8 cellular contexts compared by ENCODE assay signal in the genomic region with DNA sequence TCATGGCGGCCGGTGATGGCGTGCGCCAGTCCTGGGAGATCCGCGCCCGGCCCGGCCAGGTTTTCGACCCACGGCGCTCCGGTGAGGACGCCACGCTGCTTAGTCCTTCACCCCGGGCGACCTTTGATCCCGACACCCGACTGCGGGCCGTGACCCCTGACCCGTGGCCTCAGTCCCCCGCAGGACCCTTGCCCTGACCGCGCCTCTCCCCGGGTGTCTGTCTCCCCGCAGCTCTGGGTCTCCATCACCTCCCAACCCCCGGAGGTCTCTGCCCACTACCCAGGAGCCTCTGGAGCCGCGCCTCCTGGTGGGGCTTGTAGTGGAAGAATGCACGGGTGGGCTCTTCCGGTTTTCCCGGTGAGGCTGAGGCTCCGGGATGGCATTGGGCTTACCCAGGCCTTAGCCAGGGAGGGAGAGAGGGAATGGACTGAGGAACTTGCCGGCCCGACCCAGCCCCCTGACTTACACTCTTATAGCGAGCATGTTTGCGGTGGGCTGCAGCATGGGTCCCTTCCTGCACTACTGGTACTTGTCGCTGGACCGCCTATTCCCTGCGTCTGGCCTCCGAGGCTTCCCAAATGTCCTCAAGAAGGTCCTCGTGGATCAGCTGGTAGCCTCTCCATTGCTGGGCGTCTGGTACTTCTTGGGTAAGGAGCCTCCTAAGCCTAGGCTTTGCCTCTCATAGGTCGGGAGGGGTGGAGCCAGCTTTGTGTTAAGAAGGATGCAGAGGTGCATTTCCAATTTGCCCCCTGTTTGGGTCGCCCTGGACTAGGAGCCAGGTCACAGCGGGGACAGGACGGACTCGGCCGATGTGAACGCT. TPM values are rescaled to one million over a fixed set of nuclear protein-coding genes. Genes with fewer than 3 reads are reported as not detected.
DNase-seq lines count a peak whose midpoint lies in the region; ATAC-seq and TF ChIP-seq lines count a peak whose summit lies in the region.

No MANE protein-coding gene starts in this region.

- no peak for ATAC-seq in GM18907 (IDR thresholded peaks at IDR 0.05; ENCODE audit: unreplicated experiment)

- DNase-seq in activated CD4-positive, alpha-beta T cell treated with anti-CD3 and anti-CD28 coated beads, Interleukin-2, amount 10 ng/mL, durations not matched to agents 7 days and 5 days = no peak
- no peak for DNase-seq in activated CD4-positive, alpha-beta T cell treated with anti-CD3 and anti-CD28 coated beads, Interleukin-2, amount 50 U/mL, for 4 hours
- DNase-seq in SJCRH30 (peak; percentile 42 to 47), esophagus squamous epithelium (lab: John Stamatoyannopoulos, UW) (no peak), progenitor cell of endocrine pancreas (ENCODE audit: low spot score, unreplicated experiment) (no peak), cortex of kidney (lab: John Stamatoyannopoulos, UW) (no peak)
- DNase-seq in stimulated activated CD4-positive, alpha-beta T cell treated with anti-CD3 and anti-CD28 coated beads, Interleukin-4, amount 100 ng/mL, for 4 hours = no peak

- H3K9me3 Mint-ChIP-seq in activated CD4-positive, alpha-beta T cell treated with anti-CD3 and anti-CD28 coated beads, Interleukin-2, amount 10 ng/mL, durations not matched to agents 7 days and 5 days = no peaks in the 10 kb centered on the region
- H3K9me3 Mint-ChIP-seq in progenitor cell of endocrine pancreas (ENCODE audit: low read depth) = no peaks in the 10 kb centered on the region

- peaks cover 1% of the 10 kb centered on the region for H3K36me3 Mint-ChIP-seq in activated CD4-positive, alpha-beta T cell treated with anti-CD3 and anti-CD28 coated beads, Interleukin-2, amount 10 ng/mL, durations not matched to agents 7 days and 5 days (ENCODE audit: low read depth)
- peaks cover under 1% of the 10 kb centered on the region for H3K36me3 Mint-ChIP-seq in progenitor cell of endocrine pancreas (ENCODE audit: insufficient read depth)

- no peaks in the 10 kb centered on the region for H3K27me3 Mint-ChIP-seq in activated CD4-positive, alpha-beta T cell treated with anti-CD3 and anti-CD28 coated beads, Interleukin-2, amount 10 ng/mL, durations not matched to agents 7 days and 5 days
- no peaks in the 10 kb centered on the region for H3K27me3 Mint-ChIP-seq in progenitor cell of endocrine pancreas

- H3K36me3 ChIP-seq in SJCRH30 (no peaks in the 10 kb centered on the region), esophagus squamous epithelium (peaks cover 0 to 27% (median 3%) of the 10 kb centered on the region in 3 donors)

- H3K4me1 Mint-ChIP-seq in activated CD4-positive, alpha-beta T cell treated with anti-CD3 and anti-CD28 coated beads, Interleukin-2, amount 10 ng/mL, durations not matched to agents 7 days and 5 days = peaks cover 25% of the 10 kb centered on the region
- peaks cover 8% of the 10 kb centered on the region for H3K4me1 Mint-ChIP-seq in progenitor cell of endocrine pancreas (ENCODE audit: low read depth)

- TF ChIP-seq CTCF in esophagus squamous epithelium (IDR thresholded peaks at IDR 0.05) (no peak), progenitor cell of endocrine pancreas (IDR thresholded peaks at IDR 0.05; ENCODE audit: unreplicated experiment) (no peak)

- no peaks in the 10 kb centered on the region for H3K4me1 ChIP-seq in SJCRH30
- H3K4me1 ChIP-seq in esophagus squamous epithelium = peaks cover 24 to 34% (median 24%) of the 10 kb centered on the region in 3 donors

- H3K4me3 Mint-ChIP-seq in activated CD4-positive, alpha-beta T cell treated with anti-CD3 and anti-CD28 coated beads, Interleukin-2, amount 10 ng/mL, durations not matched to agents 7 days and 5 days = peak overlapping the region; percentile 79
- H3K4me3 Mint-ChIP-seq in progenitor cell of endocrine pancreas (ENCODE audit: low read depth) = peak overlapping the region; percentile 84

- H3K27ac ChIP-seq in SJCRH30 = peak overlapping the region; percentile 29; the same call in 1 of the 2 replicates
- peak overlapping the region; percentile 75 to 98 (median 91) for H3K27ac ChIP-seq in esophagus squamous epithelium

- CTCF ChIA-PET in activated CD4-positive, alpha-beta T cell treated with anti-CD3 and anti-CD28 coated beads, Interleukin-2, amount 10 ng/mL, durations not matched to agents 7 days and 5 days (lab: Charles Lee) = interaction anchor here (0.6 to 1.9 kb wide), 3 partner anchors 19 to 58 kb away, joined by 3 to 5 read pairs (median 4); no protein-coding TSS in a partner anchor

- H3K9me3 ChIP-seq in SJCRH30 (replicated peaks) (no peaks in the 10 kb centered on the region), esophagus squamous epithelium (no peaks in the 10 kb centered on the region)

- intact Hi-C loops in esophagus squamous epithelium (cut with DNase I) = no loop called here

- peak overlapping the region; percentile 93 for H3K27ac Mint-ChIP-seq in activated CD4-positive, alpha-beta T cell treated with anti-CD3 and anti-CD28 coated beads, Interleukin-2, amount 10 ng/mL, durations not matched to agents 7 days and 5 days
- peak overlapping the region; percentile 80 for H3K27ac Mint-ChIP-seq in progenitor cell of endocrine pancreas

- POLR2A ChIA-PET in activated CD4-positive, alpha-beta T cell treated with anti-CD3 and anti-CD28 coated beads, Interleukin-2, amount 10 ng/mL, durations not matched to agents 7 days and 5 days (lab: Charles Lee) = interaction anchor here (0.5 to 1.0 kb wide), 3 partner anchors 26 to 238 kb away, joined by 3 to 4 read pairs (median 3); a partner anchor contains a TSS

- TF ChIP-seq POLR2A in esophagus squamous epithelium (IDR thresholded peaks at IDR 0.05) = no peak

- WGBS in esophagus squamous epithelium, 2 donors = 47 to 49% methylated on average over 5 to 6 of the region's 50 CpGs

- H3K4me3 ChIP-seq in SJCRH30 (peak overlapping the region; percentile 80), esophagus squamous epithelium (peak overlapping the region; percentile 48 to 89 (median 77))

- no peaks in the 10 kb centered on the region for H3K27me3 ChIP-seq in SJCRH30
- H3K27me3 ChIP-seq in esophagus squamous epithelium = no peaks in the 10 kb centered on the region

RNA-seq across cellular contexts. Expression of a gene that starts 0.6 kb away (rescaled TPM):
- total RNA-seq in activated CD4-positive, alpha-beta T cell treated with anti-CD3 and anti-CD28 coated beads, Interleukin-2, amount 10 ng/mL, durations not matched to agents 7 days and 5 days = 1 to 10 TPM; 6.1 to 6.5 TPM
- total RNA-seq in SJCRH30 (2014; rRNA removed; shearing (Covaris generic)) = 31.3 and 31.7 TPM in 2 replicates
- 10 to 100 TPM; 10.6 to 23.5 (median 14.0) TPM for total RNA-seq in esophagus squamous epithelium
- 10.6 and 11.5 TPM in 2 replicates for total RNA-seq in progenitor cell of endocrine pancreas

RNA-seq across cellular contexts. Expression of a gene that starts 10.2 kb away (rescaled TPM):
- total RNA-seq in activated CD4-positive, alpha-beta T cell treated with anti-CD3 and anti-CD28 coated beads, Interleukin-2, amount 10 ng/mL, durations not matched to agents 7 days and 5 days = 1 to 10 TPM; 4.0 to 5.2 TPM
- total RNA-seq in SJCRH30 (2014; rRNA removed; shearing (Covaris generic)) = 2.3 and 2.7 TPM in 2 replicates
- total RNA-seq in esophagus squamous epithelium (under 1 TPM in 3 of 4 donors, not detected in 1; 0.30 to 0.76 (median 0.44) TPM), progenitor cell of endocrine pancreas (3.3 and 5.1 TPM in 2 replicates)

RNA-seq across cellular contexts. Expression of a gene that starts 20.0 kb away (rescaled TPM):
- 10 to 100 TPM; 54.1 to 58.9 TPM for total RNA-seq in activated CD4-positive, alpha-beta T cell treated with anti-CD3 and anti-CD28 coated beads, Interleukin-2, amount 10 ng/mL, durations not matched to agents 7 days and 5 days
- 0.67 and 1.2 TPM in 2 replicates for total RNA-seq in SJCRH30 (2014; rRNA removed; shearing (Covaris generic))
- total RNA-seq in esophagus squamous epithelium (10 to 100 TPM; 11.3 to 90.5 (median 25.7) TPM), progenitor cell of endocrine pancreas (not detected in 2 replicates)

RNA-seq across cellular contexts. Expression of a gene that starts 32.6 kb away (rescaled TPM):
- under 1 TPM in 1 of 2 experiments, not detected in 1; 0.15 TPM for total RNA-seq in activated CD4-positive, alpha-beta T cell treated with anti-CD3 and anti-CD28 coated beads, Interleukin-2, amount 10 ng/mL, durations not matched to agents 7 days and 5 days
- total RNA-seq in SJCRH30 (2014; rRNA removed; shearing (Covaris generic)) = 0.81 and 1.3 TPM in 2 replicates
- under 1 TPM in 1 of 4 donors, not detected in 3; 0.76 TPM for total RNA-seq in esophagus squamous epithelium
- total RNA-seq in progenitor cell of endocrine pancreas = 0.53 and 1.6 TPM in 2 replicates

RNA-seq across cellular contexts. Expression of a gene that starts 40.6 kb away (rescaled TPM):
- 10 to 100 TPM; 12.6 to 13.1 TPM for total RNA-seq in activated CD4-positive, alpha-beta T cell treated with anti-CD3 and anti-CD28 coated beads, Interleukin-2, amount 10 ng/mL, durations not matched to agents 7 days and 5 days
- 35.0 and 39.0 TPM in 2 replicates for total RNA-seq in SJCRH30 (2014; rRNA removed; shearing (Covaris generic))
- total RNA-seq in esophagus squamous epithelium (10 to 100 TPM; 20.4 to 42.1 (median 29.1) TPM), progenitor cell of endocrine pancreas (58.9 and 61.2 TPM in 2 replicates)

Comparison
In these comparisons a context has a peak if more than half of its experiments do, and no peak if none do; other contexts are left out.
1. DNase-seq: peak in SJCRH30 (2 of 2); none in activated CD4-positive, alpha-beta T cell treated with anti-CD3 and anti-CD28 coated beads, Interleukin-2, amount 10 ng/mL, durations not matched to agents 7 days and 5 days (single experiment), activated CD4-positive, alpha-beta T cell treated with anti-CD3 and anti-CD28 coated beads, Interleukin-2, amount 50 U/mL, for 4 hours (0 of 2), esophagus squamous epithelium (single experiment), progenitor cell of endocrine pancreas (single experiment), cortex of kidney (single experiment) and stimulated activated CD4-positive, alpha-beta T cell treated with anti-CD3 and anti-CD28 coated beads, Interleukin-4, amount 100 ng/mL, for 4 hours (0 of 2).